13 cellular contexts compared by ENCODE assay signal in genomic region chr2:119482481-119483394, GRCh38. TPM values are rescaled to one million over a fixed set of nuclear protein-coding genes. Genes with fewer than 3 reads are reported as not detected.
DNase-seq lines count a peak whose midpoint lies in the region; ATAC-seq and TF ChIP-seq lines count a peak whose summit lies in the region.
"Had no signal": no experiment of that assay in that cellular context is flagged by ENCODE, and none has a peak within 500 bp of the region (broad histone marks: within the 10 kb centered on the region; RNA-seq: fewer than 3 reads in every experiment).

No MANE protein-coding gene starts in this region.

- WGBS in heart right ventricle, 2 donors = 52 to 57% methylated on average over 20 of the region's 20 CpGs

- H3K4me3 Mint-ChIP-seq in Caco-2 (ENCODE audit: unreplicated experiment) (no peak overlapping the region), osteocyte (ENCODE audit: unreplicated experiment) (no peak overlapping the region)
- H3K4me3 Mint-ChIP-seq: T-helper 17 cell had no signal

- H3K9me3 ChIP-seq in Caco-2 = no peaks in the 10 kb centered on the region
- H3K9me3 ChIP-seq in Panc1 (ENCODE audit: control insufficient read depth, insufficient read depth, low read depth, low read length) = no peaks in the 10 kb centered on the region
- no peaks in the 10 kb centered on the region for H3K9me3 ChIP-seq in heart right ventricle
- H3K9me3 ChIP-seq: adrenal gland, upper lobe of left lung had no signal

- BruUV-seq in Caco-2 (replicated peaks; lab: Mats Ljungman, UMichigan) = no TSS peak
- BruUV-seq in Panc1 (replicated peaks; lab: Mats Ljungman, UMichigan) = no TSS peak

- H3K27ac ChIP-seq in Panc1 (ENCODE audit: low read length) (no peak overlapping the region), heart right ventricle (peak overlapping the region; percentile 22 to 89 (median 74))
- H3K27ac ChIP-seq: adrenal gland had no signal

- CTCF ChIA-PET in Caco-2 (lab: Charles Lee) (no interaction called here), Panc1 (lab: Charles Lee) (no interaction called here)

- in situ Hi-C loops in Panc1 (cut with HindIII; ENCODE audit: low pct_unique_long_range_greater_than_20kb, low sequenced_read_pairs) = no loop called here

- no peak for TF ChIP-seq CTCF in Caco-2 (IDR thresholded peaks at IDR 0.05; ENCODE audit: insufficient read depth in 1 of 2, low read depth in 1 of 2, low read length in 1 of 2, severe bottlenecking in 1 of 2, unreplicated experiment in 1 of 2)
- TF ChIP-seq CTCF in Panc1 (IDR thresholded peaks at IDR 0.05) = no peak
- TF ChIP-seq CTCF in heart right ventricle (IDR thresholded peaks at IDR 0.05) = no peak
- no peak for TF ChIP-seq CTCF in osteocyte (IDR thresholded peaks at IDR 0.05)

- POLR2A ChIA-PET in Caco-2 (lab: Charles Lee) = no interaction called here
- POLR2A ChIA-PET in Panc1 (lab: Charles Lee) = no interaction called here

- H3K4me1 Mint-ChIP-seq in Caco-2 (ENCODE audit: low read depth, unreplicated experiment) = peaks cover 22% of the 10 kb centered on the region
- peaks cover 4% of the 10 kb centered on the region for H3K4me1 Mint-ChIP-seq in osteocyte (ENCODE audit: unreplicated experiment)
- H3K4me1 Mint-ChIP-seq: T-helper 17 cell had no signal

- no peaks in the 10 kb centered on the region for H3K27me3 Mint-ChIP-seq in Caco-2 (ENCODE audit: insufficient read depth, unreplicated experiment)
- peaks cover 47% of the 10 kb centered on the region for H3K27me3 Mint-ChIP-seq in osteocyte (ENCODE audit: unreplicated experiment)

- H3K36me3 ChIP-seq in Caco-2 (ENCODE audit: control insufficient read depth, insufficient read depth, low read length) (no peaks in the 10 kb centered on the region), Panc1 (ENCODE audit: control insufficient read depth, insufficient read depth, low read length) (no peaks in the 10 kb centered on the region), heart right ventricle (no peaks in the 10 kb centered on the region)
- H3K36me3 ChIP-seq: adrenal gland, upper lobe of left lung had no signal

- H3K27me3 ChIP-seq in Caco-2 (replicated peaks; ENCODE audit: control insufficient read depth, insufficient read depth, low read length) = no peaks in the 10 kb centered on the region
- no peaks in the 10 kb centered on the region for H3K27me3 ChIP-seq in Panc1 (ENCODE audit: control insufficient read depth, insufficient read depth, low read length)
- H3K27me3 ChIP-seq in heart right ventricle = peaks cover 0 to 3% (median 0%) of the 10 kb centered on the region in 7 donors
- H3K27me3 ChIP-seq: adrenal gland, upper lobe of left lung had no signal

- intact Hi-C loops in Caco-2 (cut with micrococcal nuclease; ENCODE audit: unreplicated experiment) (no loop called here), Panc1 (cut with micrococcal nuclease; ENCODE audit: unreplicated experiment) (no loop called here), heart right ventricle (cut with DNase I) (loop anchor here in 2 of 10 donors (5.0 to 10.0 kb wide), 2 partner anchors 115 to 168 kb away; no protein-coding TSS in a partner anchor)

- H3K36me3 Mint-ChIP-seq in Caco-2 (ENCODE audit: insufficient read depth, unreplicated experiment) (peaks cover 7% of the 10 kb centered on the region), osteocyte (ENCODE audit: unreplicated experiment) (no peaks in the 10 kb centered on the region)

- H3K9me3 Mint-ChIP-seq in Caco-2 (ENCODE audit: unreplicated experiment) (no peaks in the 10 kb centered on the region), osteocyte (ENCODE audit: unreplicated experiment) (no peaks in the 10 kb centered on the region)

- no peak overlapping the region for H3K4me3 ChIP-seq in Caco-2 (ENCODE audit: low read depth, low read length)
- no peak overlapping the region for H3K4me3 ChIP-seq in Panc1 (ENCODE audit: low read depth in 2 of 2, low read length in 2 of 2)
- no peak overlapping the region for H3K4me3 ChIP-seq in heart right ventricle
- H3K4me3 ChIP-seq: adrenal gland, upper lobe of left lung had no signal

- H3K4me1 ChIP-seq in Caco-2 (peaks cover 39% of the 10 kb centered on the region), Panc1 (ENCODE audit: control insufficient read depth, insufficient read depth, low read length) (no peaks in the 10 kb centered on the region), heart right ventricle (peaks cover 10 to 74% (median 55%) of the 10 kb centered on the region in 9 donors)

- H3K27ac Mint-ChIP-seq in Caco-2 (ENCODE audit: unreplicated experiment) (peak overlapping the region; percentile 15), osteocyte (ENCODE audit: unreplicated experiment) (no peak overlapping the region)
- H3K27ac Mint-ChIP-seq: T-helper 17 cell had no signal

- ATAC-seq in Panc1 (peak; percentile 23), heart right ventricle (peak; percentile 24 to 61 (median 46)), HG03432 (IDR thresholded peaks at IDR 0.05; ENCODE audit: unreplicated experiment) (no peak)
- ATAC-seq: T-helper 17 cell had no signal

- DNase-seq in Caco-2 (peak in 1 of 2 experiments; percentile 31), Panc1 (ENCODE audit: low read depth, low spot score) (no peak), heart right ventricle (peak in 1 of 2 donors; percentile 66), osteocyte (ENCODE audit: extremely low spot score, unreplicated experiment) (peak; percentile 72), RKO (ENCODE audit: low spot score) (no peak), cerebellar nuclear complex (lab: John Stamatoyannopoulos, UW) (no peak), medulla oblongata (ENCODE audit: extremely low spot score) (no peak)
- DNase-seq: effector CD4-positive, alpha-beta T cell; NCI-H1417; T-helper 17 cell had no signal

RNA-seq across cellular contexts. Expression of gene SCTR, which starts 41.5 kb away (rescaled TPM):
- total RNA-seq in Caco-2 (2022) (not detected in 2 replicates), Panc1 (2021; ENCODE audit: unreplicated experiment) (not detected), heart right ventricle (under 1 TPM in 8 of 10 donors, not detected in 2; 0.36 to 0.94 (median 0.57) TPM), osteocyte (not detected in 2 replicates)
- polyA plus RNA-seq in Panc1 (2012; ENCODE audit: insufficient read length) = not detected
- 1 to 10 TPM in 1 of 2 donors, under 1 TPM in 1; 0.10 to 1.4 TPM for polyA plus RNA-seq in heart right ventricle
- total RNA-seq: T-helper 17 cell had no signal

RNA-seq across cellular contexts. Expression of gene TMEM37, which starts 51.1 kb away (rescaled TPM):
- total RNA-seq in Caco-2 (2022) = 13.8 and 15.8 TPM in 2 replicates
- 0.28 TPM for total RNA-seq in Panc1 (2021; ENCODE audit: unreplicated experiment)
- 0.38 TPM for polyA plus RNA-seq in Panc1 (2012; ENCODE audit: insufficient read length)
- 1 to 10 TPM in 8 of 10 donors, under 1 TPM in 2; 0.32 to 4.7 (median 2.2) TPM for total RNA-seq in heart right ventricle
- 1 to 10 TPM in 1 of 2 donors, under 1 TPM in 1; 0.78 to 1.2 TPM for polyA plus RNA-seq in heart right ventricle
- 0.21 and 0.40 TPM in 2 replicates for total RNA-seq in osteocyte
- total RNA-seq: T-helper 17 cell had no signal
